26 cellular contexts compared by ENCODE assay signal in genomic region chr1:70093250-70093975, GRCh38.
"Had no signal": no experiment of that assay in that cellular context is flagged by ENCODE, and none has a peak within 500 bp of the region (broad histone marks: within the 10 kb centered on the region; RNA-seq: fewer than 3 reads in every experiment).

No MANE protein-coding gene starts in this region.

- FAIRE-seq: colon, frontal cortex, small intestine had no signal

- H3K27me3 ChIP-seq: esophagus muscularis mucosa, left lung, neural progenitor cell, sigmoid colon, upper lobe of left lung had no signal

- H3K4me3 ChIP-seq: esophagus muscularis mucosa, left lung, lower lobe of right lung, neural progenitor cell, psoas muscle, sigmoid colon, upper lobe of left lung had no signal

- H3K4me1 ChIP-seq: esophagus muscularis mucosa, left lung, lower lobe of right lung, parathyroid adenoma, psoas muscle, sigmoid colon, upper lobe of left lung had no signal

- ATAC-seq: activated naive CD4-positive, alpha-beta T cell treated with anti-CD3 and anti-CD28 coated beads, Interleukin-2, amount 50 U/mL, for 72 hours; activated T-cell treated with anti-CD3 and anti-CD28 coated beads, Interleukin-2, amount 50 U/mL, for 72 hours; left lung; lower lobe of right lung; natural killer cell; psoas muscle; stimulated activated effector memory CD8-positive, alpha-beta T cell treated with anti-CD3 and anti-CD28 coated beads, Interleukin-12 subunit alpha, Interleukin-12 subunit beta, amount 100 ng/mL, for 72 hours had no signal

- H3K9ac ChIP-seq: neural progenitor cell, parathyroid adenoma had no signal

- H3K36me3 ChIP-seq: esophagus muscularis mucosa, left lung, lower lobe of right lung, neural progenitor cell, sigmoid colon, upper lobe of left lung had no signal

- H3K9me3 ChIP-seq: esophagus muscularis mucosa, left lung, lower lobe of right lung, psoas muscle, sigmoid colon, upper lobe of left lung had no signal

- DNase-seq: activated CD4-positive, alpha-beta T cell treated with anti-CD3 and anti-CD28 coated beads for 4 hours; activated CD4-positive, alpha-beta T cell treated with anti-CD3 and anti-CD28 coated beads, Interleukin-2, amount 50 U/mL, for 4 hours; activated naive CD4-positive, alpha-beta T cell; activated T-cell treated with anti-CD3 and anti-CD28 coated beads for 4 hours; activated T-cell treated with anti-CD3 and anti-CD28 coated beads, Interleukin-2, amount 50 U/mL, for 72 hours; dermis blood vessel endothelial cell; effector CD4-positive, alpha-beta T cell; left lung; lower lobe of right lung; mesenchymal stem cell; natural killer cell; occipital lobe; psoas muscle; sigmoid colon; small intestine; stimulated activated CD4-positive, alpha-beta T cell treated with anti-CD3 and anti-CD28 coated beads, Interleukin-4, amount 100 ng/mL, for 24 hours; substantia nigra; upper lobe of left lung had no signal

- H3K27ac ChIP-seq: esophagus muscularis mucosa, left lung, lower lobe of right lung, neural progenitor cell, parathyroid adenoma, psoas muscle, sigmoid colon, upper lobe of left lung, VCaP had no signal
